19 cellular contexts compared by ENCODE assay signal in genomic region chr4:147910315-147910714, GRCh38.
A peak's percentile ranks its signal among the peaks of the same experiment; 100 is the strongest.
DNase-seq lines count a peak whose midpoint lies in the region; ATAC-seq and TF ChIP-seq lines count a peak whose summit lies in the region.
"Had no signal": no experiment of that assay in that cellular context is flagged by ENCODE, and none has a peak within 500 bp of the region (broad histone marks: within the 10 kb centered on the region; RNA-seq: fewer than 3 reads in every experiment).

No MANE protein-coding gene starts in this region.

- intact Hi-C loops in IMR-90 (cut with micrococcal nuclease), result no loop called here
- intact Hi-C loops in upper lobe of right lung (cut with DNase I), result no loop called here

- H3K9me3 ChIP-seq in IMR-90 (ENCODE audit: control insufficient read depth, insufficient read depth, low read length), result no peaks in the 10 kb centered on the region
- no peaks in the 10 kb centered on the region for H3K9me3 ChIP-seq in upper lobe of right lung
- H3K9me3 ChIP-seq: BLaER1, Caco-2 had no signal

- H3K14ac ChIP-seq in IMR-90 (replicated peaks; ENCODE audit: low read depth, low read length), result no peak overlapping the region

- H3K36me3 ChIP-seq in IMR-90 (ENCODE audit: control insufficient read depth, insufficient read depth, low read length) (peaks cover 25% of the 10 kb centered on the region), upper lobe of right lung (peaks cover 12% of the 10 kb centered on the region)

- H3K4me3 Mint-ChIP-seq in chondrocyte (ENCODE audit: unreplicated experiment), result no peak overlapping the region
- H3K4me3 Mint-ChIP-seq in osteocyte (ENCODE audit: unreplicated experiment), result no peak overlapping the region
- H3K4me3 Mint-ChIP-seq: B cell; CD4-positive, CD25-positive, alpha-beta regulatory T cell; CD8-positive, alpha-beta T cell; H9 had no signal

- TF ChIP-seq POLR2A in IMR-90 (IDR thresholded peaks at IDR 0.05; ENCODE audit: low read depth, low read length), result no peak

- POLR2A ChIA-PET in IMR-90 (lab: Charles Lee; ENCODE audit: unreplicated experiment), result no interaction called here

- no peak overlapping the region for H4K8ac ChIP-seq in IMR-90 (ENCODE audit: low read depth in 2 of 2, low read length in 2 of 2)

- H2BK5ac ChIP-seq in IMR-90 (ENCODE audit: low read depth, low read length, poor library complexity, severe bottlenecking), result no peak overlapping the region

- in situ Hi-C loops in IMR-90 (cut with MboI; ENCODE audit: low sequenced_read_pairs), result no loop called here

- no peak for TF ChIP-seq CTCF in IMR-90 (conservative IDR thresholded peaks at IDR 0.05; ENCODE audit: low read depth, low read length)
- TF ChIP-seq CTCF in chondrocyte (IDR thresholded peaks at IDR 0.05), result no peak
- TF ChIP-seq CTCF in osteocyte (IDR thresholded peaks at IDR 0.05), result no peak
- TF ChIP-seq CTCF in upper lobe of right lung (IDR thresholded peaks at IDR 0.05), result no peak

- H3K9me1 ChIP-seq in IMR-90 (ENCODE audit: insufficient read depth, low read length), result 0 out of 2 replicates have a peak, but pooled peaks cover 2% of the 10 kb centered on the region

- dilution Hi-C loops in IMR-90 (cut with HindIII; ENCODE audit: low sequenced_read_pairs, unreplicated experiment), result no loop called here

- WGBS in IMR-90 (ENCODE audit: extremely low coverage in 2 of 2, insufficient read length in 1 of 2), 2 experiments, result no CpG with 5 or more reads among the region's 3 CpGs

- no peak overlapping the region for H2AFZ ChIP-seq in IMR-90 (replicated peaks; ENCODE audit: low read length, poor library complexity)
- H2AFZ ChIP-seq: GM23248 had no signal

- H3K27ac Mint-ChIP-seq in chondrocyte (ENCODE audit: unreplicated experiment) (peak overlapping the region; percentile 41), osteocyte (ENCODE audit: unreplicated experiment) (peak overlapping the region; percentile 52)
- H3K27ac Mint-ChIP-seq: B cell; CD8-positive, alpha-beta T cell had no signal

- no peak for TF ChIP-seq RAD21 in IMR-90 (IDR thresholded peaks at IDR 0.05; ENCODE audit: low read length)

- no peak overlapping the region for H3K4ac ChIP-seq in IMR-90 (ENCODE audit: low read depth, low read length)

- H3K4me1 Mint-ChIP-seq in chondrocyte (ENCODE audit: low read depth), result peaks cover 8% of the 10 kb centered on the region
- peaks cover 5% of the 10 kb centered on the region for H3K4me1 Mint-ChIP-seq in osteocyte (ENCODE audit: unreplicated experiment)
- H3K4me1 Mint-ChIP-seq: B cell had no signal

- no peak overlapping the region for H3K4me3 ChIP-seq in IMR-90 (ENCODE audit: insufficient read depth, low read depth, low read length)
- H3K4me3 ChIP-seq in upper lobe of right lung, result no peak overlapping the region
- H3K4me3 ChIP-seq: BLaER1, GM23248 had no signal

- no peak overlapping the region for H3K9ac ChIP-seq in IMR-90 (ENCODE audit: low read depth, low read length)
- H3K9ac ChIP-seq: BLaER1, GM23248 had no signal

- H3K79me1 ChIP-seq in IMR-90 (ENCODE audit: low read depth in 1 of 2, low read length in 2 of 2), result peaks cover 0 to 13% of the 10 kb centered on the region in 2 experiments; a peak in 3 of 4 replicates

- H3K27me3 ChIP-seq in IMR-90 (ENCODE audit: control insufficient read depth, insufficient read depth, low read length), result no peaks in the 10 kb centered on the region
- no peaks in the 10 kb centered on the region for H3K27me3 ChIP-seq in upper lobe of right lung
- H3K27me3 ChIP-seq: BLaER1 had no signal

- H3K36me3 Mint-ChIP-seq in chondrocyte (ENCODE audit: low read depth) (peaks cover 42% of the 10 kb centered on the region), osteocyte (ENCODE audit: unreplicated experiment) (peaks cover 67% of the 10 kb centered on the region)

- H4K91ac ChIP-seq in IMR-90 (ENCODE audit: insufficient read depth, low read depth, low read length), result no peak overlapping the region

- H2BK20ac ChIP-seq in IMR-90 (ENCODE audit: low read depth, low read length), result no peak overlapping the region

- no peak overlapping the region for H3K23ac ChIP-seq in IMR-90 (ENCODE audit: low read depth, low read length)

- H4K5ac ChIP-seq in IMR-90 (ENCODE audit: low read depth, low read length), result no peak overlapping the region

- DNase-seq in IMR-90, result peak; percentile 29
- no peak for DNase-seq in chondrocyte (ENCODE audit: low spot score)
- no peak for DNase-seq in osteocyte (ENCODE audit: extremely low spot score, unreplicated experiment)
- no peak for DNase-seq in upper lobe of right lung
- no peak for DNase-seq in H4 (ENCODE audit: low spot score)
- no peak for DNase-seq in NCI-H1436 treated with DMSO at 0.1 percent for 48 hours (lab: John Stamatoyannopoulos, UW)
- DNase-seq: Caco-2; CD4-positive, CD25-positive, alpha-beta regulatory T cell; CD8-positive, alpha-beta T cell; DMS153; DND-41; GM23248; H9 had no signal

- no peaks in the 10 kb centered on the region for H3K4me1 ChIP-seq in IMR-90 (ENCODE audit: control insufficient read depth, insufficient read depth, low read length)
- H3K4me1 ChIP-seq in upper lobe of right lung, result no peaks in the 10 kb centered on the region
- H3K4me1 ChIP-seq: BLaER1, Caco-2 had no signal

- H3K56ac ChIP-seq in IMR-90 (ENCODE audit: extremely low read depth, insufficient read depth, low read length), result no peak overlapping the region

- no TSS peak for BruUV-seq in IMR-90 (replicated peaks; lab: Mats Ljungman, UMichigan)

- H4K20me1 ChIP-seq in IMR-90 (ENCODE audit: insufficient read depth, low read length), result no peaks in the 10 kb centered on the region
- H4K20me1 ChIP-seq: BLaER1 had no signal

- no peak overlapping the region for H2BK15ac ChIP-seq in IMR-90 (ENCODE audit: low read depth, low read length)

- no peak overlapping the region for H2AK9ac ChIP-seq in IMR-90 (replicated peaks; ENCODE audit: low read depth, low read length, poor library complexity)

- H3K27ac ChIP-seq in IMR-90 (ENCODE audit: insufficient read depth, low read length) (no peak overlapping the region), upper lobe of right lung (no peak overlapping the region)
- H3K27ac ChIP-seq: 22Rv1, BLaER1, C4-2B, GM23248 had no signal

- no peak overlapping the region for H3K4me2 ChIP-seq in IMR-90 (ENCODE audit: low read depth, low read length)
- H3K4me2 ChIP-seq: BLaER1 had no signal

- H3K9me3 Mint-ChIP-seq in chondrocyte (ENCODE audit: low read depth) (peaks cover 4% of the 10 kb centered on the region), osteocyte (ENCODE audit: unreplicated experiment) (no peaks in the 10 kb centered on the region)
- H3K9me3 Mint-ChIP-seq: CD8-positive, alpha-beta T cell had no signal

- H2BK120ac ChIP-seq in IMR-90 (ENCODE audit: low read depth, low read length), result no peak overlapping the region

- ATAC-seq in IMR-90 (ENCODE audit: low read depth) (peak; percentile 46; the same call in 1 of the 2 replicates), upper lobe of right lung (peak; percentile 43), HG02678 (IDR thresholded peaks at IDR 0.05; ENCODE audit: unreplicated experiment) (no peak)
- ATAC-seq: CD8-positive, alpha-beta T cell; HCT116 had no signal

- H3K27me3 Mint-ChIP-seq in chondrocyte (ENCODE audit: low read depth) (no peaks in the 10 kb centered on the region), osteocyte (ENCODE audit: unreplicated experiment) (no peaks in the 10 kb centered on the region)
- H3K27me3 Mint-ChIP-seq: B cell; CD4-positive, CD25-positive, alpha-beta regulatory T cell had no signal

- CTCF ChIA-PET in IMR-90 (lab: Yijun Ruan, JAX), result interaction anchor here (0.6 to 0.8 kb wide), 3 partner anchors 44 to 371 kb away, joined by 4 to 5 read pairs (median 5); no protein-coding TSS in a partner anchor

- no peak overlapping the region for H3K18ac ChIP-seq in IMR-90 (ENCODE audit: low read depth, low read length)

- no peak overlapping the region for H2AK5ac ChIP-seq in IMR-90 (ENCODE audit: low read depth, low read length)

TF ChIP-seq in IMR-90, 13 proteins besides CTCF, POLR2A, EP300 and RAD21:
- TF ChIP-seq CEBPB (IDR thresholded peaks at IDR 0.05; ENCODE audit: low read depth, low read length) (no peak), NFE2L2 (IDR thresholded peaks at IDR 0.05; ENCODE audit: low read depth, low read length) (no peak), RCOR1 (IDR thresholded peaks at IDR 0.05; ENCODE audit: insufficient replicate concordance, low read length) (no peak), MXI1 (IDR thresholded peaks at IDR 0.05; ENCODE audit: borderline replicate concordance, low read depth, low read length) (no peak), MAFK (IDR thresholded peaks at IDR 0.05; ENCODE audit: low read depth, low read length) (no peak), CHD1 (IDR thresholded peaks at IDR 0.05; ENCODE audit: low read depth, low read length) (no peak), FOS (IDR thresholded peaks at IDR 0.05; ENCODE audit: low read depth, low read length) (no peak), RFX5 (IDR thresholded peaks at IDR 0.05; ENCODE audit: low read depth, low read length) (no peak), BHLHE40 (IDR thresholded peaks at IDR 0.05; ENCODE audit: low read depth, low read length) (no peak), MAZ (IDR thresholded peaks at IDR 0.05; ENCODE audit: borderline replicate concordance, low read depth, low read length) (no peak), SMC3 (IDR thresholded peaks at IDR 0.05; ENCODE audit: low read depth, low read length) (no peak)
- TF ChIP-seq, protein P1, sequence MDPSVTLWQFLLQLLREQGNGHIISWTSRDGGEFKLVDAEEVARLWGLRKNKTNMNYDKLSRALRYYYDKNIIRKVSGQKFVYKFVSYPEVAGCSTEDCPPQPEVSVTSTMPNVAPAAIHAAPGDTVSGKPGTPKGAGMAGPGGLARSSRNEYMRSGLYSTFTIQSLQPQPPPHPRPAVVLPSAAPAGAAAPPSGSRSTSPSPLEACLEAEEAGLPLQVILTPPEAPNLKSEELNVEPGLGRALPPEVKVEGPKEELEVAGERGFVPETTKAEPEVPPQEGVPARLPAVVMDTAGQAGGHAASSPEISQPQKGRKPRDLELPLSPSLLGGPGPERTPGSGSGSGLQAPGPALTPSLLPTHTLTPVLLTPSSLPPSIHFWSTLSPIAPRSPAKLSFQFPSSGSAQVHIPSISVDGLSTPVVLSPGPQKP (IDR thresholded peaks at IDR 0.05; ENCODE audit: borderline replicate concordance, low read depth, low read length), result no peak
- TF ChIP-seq, protein P2, sequence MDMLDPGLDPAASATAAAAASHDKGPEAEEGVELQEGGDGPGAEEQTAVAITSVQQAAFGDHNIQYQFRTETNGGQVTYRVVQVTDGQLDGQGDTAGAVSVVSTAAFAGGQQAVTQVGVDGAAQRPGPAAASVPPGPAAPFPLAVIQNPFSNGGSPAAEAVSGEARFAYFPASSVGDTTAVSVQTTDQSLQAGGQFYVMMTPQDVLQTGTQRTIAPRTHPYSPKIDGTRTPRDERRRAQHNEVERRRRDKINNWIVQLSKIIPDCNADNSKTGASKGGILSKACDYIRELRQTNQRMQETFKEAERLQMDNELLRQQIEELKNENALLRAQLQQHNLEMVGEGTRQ (IDR thresholded peaks at IDR 0.05; ENCODE audit: low read depth, low read length), result no peak
